In the genomic region with DNA sequence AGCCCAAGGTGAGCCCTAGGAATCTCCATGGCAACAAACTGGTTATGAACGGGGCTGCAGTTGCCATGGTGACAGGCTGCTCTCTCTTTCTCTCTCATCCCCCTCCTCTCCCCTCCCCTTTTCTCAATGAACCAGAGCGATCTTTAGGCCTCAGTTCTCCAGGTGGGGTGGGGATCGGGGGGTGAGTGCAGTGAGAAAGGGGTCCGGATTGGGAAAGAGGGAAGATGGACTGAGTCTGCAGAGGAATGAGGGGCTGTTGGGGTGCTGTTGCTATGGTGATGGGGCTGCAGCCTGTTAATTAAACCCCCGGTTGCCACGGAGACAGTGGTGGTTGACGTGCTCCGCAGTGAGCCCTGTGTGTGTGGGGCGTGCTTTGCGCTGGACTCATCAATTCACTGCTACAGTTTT, we compare ENCODE assay signal across 20 cellular contexts. TPM values are rescaled to one million over a fixed set of nuclear protein-coding genes. Genes with fewer than 3 reads are reported as not detected.
DNase-seq lines count a peak whose midpoint lies in the region; ATAC-seq lines count a peak whose summit lies in the region.
"Had no signal": no experiment of that assay in that cellular context is flagged by ENCODE, and none has a peak within 500 bp of the region (broad histone marks: within the 10 kb centered on the region; RNA-seq: fewer than 3 reads in every experiment).

No MANE protein-coding gene starts in this region.

- DNase-seq in DMS53 (lab: John Stamatoyannopoulos, UW) = peak; percentile 43
- DNase-seq in DMS53 treated with DMSO at 0.1 percent for 48 hours (lab: John Stamatoyannopoulos, UW; ENCODE audit: unreplicated experiment) = no peak
- DNase-seq in G401 (ENCODE audit: low spot score) = peak; percentile 59
- peak; percentile 5 for DNase-seq in NCI-H69 (lab: John Stamatoyannopoulos, UW)
- peak in 25 of 42 donors; percentile 18 to 72 (median 50) for DNase-seq in head of caudate nucleus
- DNase-seq: 8988T; CD4-positive, CD25-positive, alpha-beta regulatory T cell; COR-L47; DMS153; EL; HFFc6; NCI-H1105; NCI-H187 treated with DMSO at 0.1 percent for 48 hours; NCI-H2171; NCI-H446 treated with DMSO at 0.1 percent for 48 hours; SHP77; T-helper 1 cell had no signal

- intact Hi-C loops in head of caudate nucleus (cut with DNase I) = no loop called here

- in situ Hi-C loops in G401 (cut with HindIII; ENCODE audit: low sequenced_read_pairs) = no loop called here

- ATAC-seq in GM21423 (IDR thresholded peaks at IDR 0.05; ENCODE audit: unreplicated experiment) = no peak
- no peak for ATAC-seq in HG02840 (IDR thresholded peaks at IDR 0.05; ENCODE audit: low FRiP score, unreplicated experiment)
- ATAC-seq in HG02798 (IDR thresholded peaks at IDR 0.05; ENCODE audit: poor library complexity, unreplicated experiment) = no peak

RNA-seq across cellular contexts. Expression of a gene that starts 3.6 kb away (rescaled TPM):
- 0.03 and 0.43 TPM in 2 replicates for total RNA-seq in G401 (2014; rRNA removed; shearing (Covaris generic))
- total RNA-seq: CD4-positive, CD25-positive, alpha-beta regulatory T cell had no signal

RNA-seq across cellular contexts. Expression of a gene that starts 16.7 kb away (rescaled TPM):
- not detected in 2 replicates for total RNA-seq in G401 (2014; rRNA removed; shearing (Covaris generic))
- total RNA-seq: HFFc6 had no signal

RNA-seq across cellular contexts. Expression of a gene that starts 53.4 kb away (rescaled TPM):
- 7.2 and 11.1 TPM in 2 replicates for total RNA-seq in G401 (2014; rRNA removed; shearing (Covaris generic))
